Comparison of ENCODE assay signal across 8 cellular contexts in the genomic region with DNA sequence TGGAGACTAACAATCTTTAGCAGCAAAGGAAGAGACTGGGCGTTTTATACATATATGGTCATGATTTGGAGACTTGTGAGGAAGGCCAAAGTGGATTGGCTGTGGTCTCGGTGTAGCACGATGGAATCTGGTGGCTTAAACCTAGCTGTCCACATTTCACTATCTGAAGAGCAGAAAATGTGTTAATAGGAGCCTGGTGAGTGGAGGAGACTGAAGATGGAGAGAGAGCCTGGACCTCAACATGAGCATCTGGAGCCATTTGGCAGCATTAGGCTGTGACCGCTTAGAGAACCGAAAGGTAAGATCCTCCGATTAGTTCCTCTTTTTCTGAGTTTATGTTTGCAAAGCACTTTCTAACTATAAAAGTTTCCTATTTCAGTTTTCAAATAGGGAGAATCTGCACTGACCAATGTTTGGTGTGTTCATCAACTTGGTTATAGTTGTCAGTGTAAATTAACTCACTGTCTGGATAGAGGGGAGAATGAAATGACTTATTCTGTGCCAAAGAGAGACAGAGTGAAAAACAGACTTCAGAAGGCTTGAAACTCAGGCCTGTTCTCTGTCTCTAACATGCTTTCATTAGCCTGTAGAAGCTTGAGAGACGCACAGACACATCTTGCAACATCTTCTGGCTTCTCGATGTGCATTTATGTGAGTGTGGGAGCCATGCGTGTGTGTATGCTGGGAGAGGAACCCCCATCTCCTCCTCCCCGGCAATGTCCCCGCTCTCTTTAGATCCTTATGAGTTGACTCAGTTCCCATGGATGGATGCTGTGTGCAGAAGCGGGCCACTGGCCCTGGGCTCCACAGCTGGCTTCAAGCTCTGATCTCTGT.
DNase-seq lines count a peak whose midpoint lies in the region; ATAC-seq and TF ChIP-seq lines count a peak whose summit lies in the region.

No MANE protein-coding gene starts in this region.

- intact Hi-C loops in posterior vena cava (cut with DNase I): loop anchor here in 1 of 2 donors (10.0 kb wide), 1 partner anchor 77 kb away; no protein-coding TSS in a partner anchor

- H3K4me1 ChIP-seq in hepatocyte (ENCODE audit: insufficient read depth): peaks cover 9% of the 10 kb centered on the region

- DNase-seq in GM06990 (ENCODE audit: extremely low read depth, insufficient read length): peak; percentile 79
- no peak for DNase-seq in hepatocyte (ENCODE audit: low spot score)
- no peak for DNase-seq in NCI-H1048 (lab: John Stamatoyannopoulos, UW)
- no peak for DNase-seq in A172 (ENCODE audit: low spot score)
- DNase-seq in posterior vena cava (ENCODE audit: low spot score): no peak
- DNase-seq in NK-92 (lab: John Stamatoyannopoulos, UW; ENCODE audit: unreplicated experiment): no peak

- H2AFZ ChIP-seq in hepatocyte: no peak overlapping the region

- H3K4me3 ChIP-seq in GM06990 (replicated peaks; ENCODE audit: low read depth, low read length): peak overlapping the region; percentile 16; the same call in 1 of the 2 replicates
- H3K4me3 ChIP-seq in hepatocyte: no peak overlapping the region

- H3K9me3 ChIP-seq in hepatocyte (ENCODE audit: low read depth): no peaks in the 10 kb centered on the region

- H3K36me3 ChIP-seq in GM06990 (ENCODE audit: control insufficient read depth, insufficient read depth, low read length) (no peaks in the 10 kb centered on the region), hepatocyte (replicated peaks; ENCODE audit: insufficient read depth, low read depth) (no peaks in the 10 kb centered on the region)

- no peak for TF ChIP-seq CTCF in GM06990 (IDR thresholded peaks at IDR 0.05; ENCODE audit: insufficient read depth, low read length, poor library complexity, severe bottlenecking)
- no peak for TF ChIP-seq CTCF in hepatocyte (IDR thresholded peaks at IDR 0.05; ENCODE audit: poor library complexity)

- no peaks in the 10 kb centered on the region for H3K27me3 ChIP-seq in GM06990 (replicated peaks; ENCODE audit: control insufficient read depth, insufficient read depth, low read length)
- H3K27me3 ChIP-seq in hepatocyte: no peaks in the 10 kb centered on the region

- no peaks in the 10 kb centered on the region for H3K79me2 ChIP-seq in hepatocyte

- no peak overlapping the region for H3K4me2 ChIP-seq in hepatocyte

- ATAC-seq in GM21526 (IDR thresholded peaks at IDR 0.05; ENCODE audit: low FRiP score, unreplicated experiment) (peak; percentile 98), HG03565 (IDR thresholded peaks at IDR 0.05; ENCODE audit: unreplicated experiment) (peak; percentile 97)

- no peaks in the 10 kb centered on the region for H3K9me2 ChIP-seq in hepatocyte (replicated peaks; ENCODE audit: insufficient read depth)

- WGBS in hepatocyte (ENCODE audit: low lambda C conversion rate, missing lambda C conversion rate): 92% methylated on average over 12 of the region's 12 CpGs

- H4K20me1 ChIP-seq in hepatocyte (ENCODE audit: insufficient read depth, poor library complexity, severe bottlenecking): no peaks in the 10 kb centered on the region

- H3K27ac ChIP-seq in hepatocyte: peak overlapping the region; percentile 11
